In genomic region chr22:37370306-37370979, GRCh38 we compare ENCODE assay signal across 13 cellular contexts. TPM values are rescaled to one million over a fixed set of nuclear protein-coding genes. Genes with fewer than 3 reads are reported as not detected.
DNase-seq lines count a peak whose midpoint lies in the region; ATAC-seq, FAIRE-seq and TF ChIP-seq lines count a peak whose summit lies in the region.
"Had no signal": no experiment of that assay in that cellular context is flagged by ENCODE, and none has a peak within 500 bp of the region (broad histone marks: within the 10 kb centered on the region; RNA-seq: fewer than 3 reads in every experiment).

No MANE protein-coding gene starts in this region.

- H3K36me3 Mint-ChIP-seq in stimulated activated naive B cell treated with anti-CD40 and anti-IgM and Interleukin-4, amounts not matched to agents 10 μg/mL and 1 μg/mL and 100 μg/mL, for 72 hours, result no peaks in the 10 kb centered on the region
- H3K36me3 Mint-ChIP-seq in nephron progenitor cell (ENCODE audit: low read depth), result no peaks in the 10 kb centered on the region

- no peaks in the 10 kb centered on the region; the same call in 1 of the 2 replicates for H3K27me3 ChIP-seq in KMS-11 (ENCODE audit: insufficient read depth, low read depth)
- peaks cover 6% of the 10 kb centered on the region; the same call in 1 of the 2 replicates for H3K27me3 ChIP-seq in OCI-LY1 (ENCODE audit: insufficient read depth, low read length)
- peaks cover 0 to 31% (median 20%) of the 10 kb centered on the region in 7 donors for H3K27me3 ChIP-seq in heart right ventricle
- H3K27me3 ChIP-seq: cardiac muscle cell had no signal

- H3K4me2 ChIP-seq in KMS-11, result no peak overlapping the region
- no peak overlapping the region for H3K4me2 ChIP-seq in OCI-LY1 (ENCODE audit: low read length)

- no peaks in the 10 kb centered on the region for H3K9me3 ChIP-seq in OCI-LY1 (ENCODE audit: low read length)
- H3K9me3 ChIP-seq in heart right ventricle, result no peaks in the 10 kb centered on the region
- H3K9me3 ChIP-seq: esophagus muscularis mucosa had no signal

- H3K9ac ChIP-seq in KMS-11 (no peak overlapping the region), OCI-LY1 (ENCODE audit: low read length) (no peak overlapping the region)

- H3K27me3 Mint-ChIP-seq in stimulated activated naive B cell treated with anti-CD40 and anti-IgM and Interleukin-4, amounts not matched to agents 10 μg/mL and 1 μg/mL and 100 μg/mL, for 72 hours, result peaks cover 13 to 15% of the 10 kb centered on the region in 2 donors
- peaks cover 14% of the 10 kb centered on the region for H3K27me3 Mint-ChIP-seq in nephron progenitor cell (ENCODE audit: low read depth, poor library complexity)

- peaks cover 43 to 56% of the 10 kb centered on the region in 2 donors for H3K4me1 Mint-ChIP-seq in stimulated activated naive B cell treated with anti-CD40 and anti-IgM and Interleukin-4, amounts not matched to agents 10 μg/mL and 1 μg/mL and 100 μg/mL, for 72 hours
- H3K4me1 Mint-ChIP-seq in nephron progenitor cell, result peaks cover 38% of the 10 kb centered on the region

- ATAC-seq in heart right ventricle (peak in 5 of 8 donors; percentile 32 to 65 (median 47)), GM18502 (IDR thresholded peaks at IDR 0.05; ENCODE audit: poor library complexity, unreplicated experiment) (no peak)
- ATAC-seq in stimulated activated naive B cell treated with anti-CD40 and anti-IgM and Interleukin-4, amounts not matched to agents 10 μg/mL and 1 μg/mL and 100 μg/mL, for 72 hours (replicated peaks), result peak; percentile 54 to 59

- no peak for TF ChIP-seq CTCF in KMS-11 (conservative IDR thresholded peaks at IDR 0.05; ENCODE audit: low read depth, low read length)
- no peak for TF ChIP-seq CTCF in OCI-LY1 (IDR thresholded peaks at IDR 0.05; ENCODE audit: low read length)
- no peak for TF ChIP-seq CTCF in heart right ventricle (IDR thresholded peaks at IDR 0.05)
- TF ChIP-seq CTCF in nephron progenitor cell (IDR thresholded peaks at IDR 0.05), result no peak

- no peaks in the 10 kb centered on the region for H3F3A ChIP-seq in OCI-LY1 (ENCODE audit: insufficient read depth, low read length)

- DNase-seq in heart right ventricle (peak; percentile 19 to 37), nephron progenitor cell (no peak), RCC 7860 (ENCODE audit: low spot score) (no peak)
- peak; percentile 9 for DNase-seq in stimulated activated naive B cell treated with anti-CD40 and anti-IgM and Interleukin-4, amounts not matched to agents 10 μg/mL and 1 μg/mL and 100 μg/mL, for 72 hours
- DNase-seq: activated effector memory CD4-positive, alpha-beta T cell treated with Interleukin-2 at 50 U/mL for 16 hours; NCI-H2081 treated with DMSO at 0.1 percent for 48 hours; SHP77 had no signal

- 66 to 70% methylated on average over 12 of the region's 12 CpGs for WGBS in heart right ventricle, 2 donors

- H3K9me2 ChIP-seq in OCI-LY1 (ENCODE audit: low read depth, low read length), result no peaks in the 10 kb centered on the region

- H3K4me3 ChIP-seq in KMS-11 (IDR thresholded peaks at IDR 0.05; ENCODE audit: insufficient read depth, low read depth, low read length) (no peak overlapping the region), OCI-LY1 (ENCODE audit: low read depth, low read length, poor library complexity, severe bottlenecking) (no peak overlapping the region), heart right ventricle (no peak overlapping the region)
- H3K4me3 ChIP-seq: cardiac muscle cell, esophagus muscularis mucosa had no signal

- H2AFZ ChIP-seq in KMS-11 (ENCODE audit: low read depth), result peak overlapping the region; percentile 61; the same call in 1 of the 2 replicates
- no peak overlapping the region for H2AFZ ChIP-seq in OCI-LY1 (ENCODE audit: low read length)

- H4K20me1 ChIP-seq in KMS-11 (ENCODE audit: insufficient read depth), result no peaks in the 10 kb centered on the region
- no peaks in the 10 kb centered on the region for H4K20me1 ChIP-seq in OCI-LY1 (ENCODE audit: insufficient read depth, low read length)

- H3K27ac ChIP-seq in KMS-11, result no peak overlapping the region
- peak overlapping the region; percentile 69 for H3K27ac ChIP-seq in OCI-LY1 (ENCODE audit: low read depth, low read length, poor library complexity, severe bottlenecking)
- H3K27ac ChIP-seq in heart right ventricle, result no peak overlapping the region
- H3K27ac ChIP-seq: cardiac muscle cell, esophagus muscularis mucosa had no signal

- intact Hi-C loops in heart right ventricle (cut with DNase I), result no loop called here

- no peaks in the 10 kb centered on the region for H3K36me3 ChIP-seq in KMS-11 (ENCODE audit: insufficient read depth)
- H3K36me3 ChIP-seq in OCI-LY1 (ENCODE audit: insufficient read depth, low read length), result no peaks in the 10 kb centered on the region
- no peaks in the 10 kb centered on the region for H3K36me3 ChIP-seq in heart right ventricle
- H3K36me3 ChIP-seq: cardiac muscle cell, esophagus muscularis mucosa had no signal

- H3K4me3 Mint-ChIP-seq in stimulated activated naive B cell treated with anti-CD40 and anti-IgM and Interleukin-4, amounts not matched to agents 10 μg/mL and 1 μg/mL and 100 μg/mL, for 72 hours, result peak overlapping the region; percentile 32 to 46
- H3K4me3 Mint-ChIP-seq in nephron progenitor cell, result no peak overlapping the region

- H3K79me2 ChIP-seq in KMS-11 (ENCODE audit: insufficient read depth, low read depth) (no peaks in the 10 kb centered on the region), OCI-LY1 (ENCODE audit: insufficient read depth, low read length) (no peaks in the 10 kb centered on the region)

- no peak for FAIRE-seq in RCC 7860 (lab: Jason Lieb, UNC)
- FAIRE-seq: GM18507 had no signal

- H3K9me3 Mint-ChIP-seq in stimulated activated naive B cell treated with anti-CD40 and anti-IgM and Interleukin-4, amounts not matched to agents 10 μg/mL and 1 μg/mL and 100 μg/mL, for 72 hours, result no peaks in the 10 kb centered on the region
- H3K9me3 Mint-ChIP-seq in nephron progenitor cell, result no peaks in the 10 kb centered on the region

- H3K27ac Mint-ChIP-seq in stimulated activated naive B cell treated with anti-CD40 and anti-IgM and Interleukin-4, amounts not matched to agents 10 μg/mL and 1 μg/mL and 100 μg/mL, for 72 hours, result peak overlapping the region; percentile 88
- H3K27ac Mint-ChIP-seq in nephron progenitor cell, result no peak overlapping the region

- H3K4me1 ChIP-seq in KMS-11 (ENCODE audit: low read depth, poor library complexity, severe bottlenecking), result peaks cover 13% of the 10 kb centered on the region
- peaks cover 29% of the 10 kb centered on the region for H3K4me1 ChIP-seq in OCI-LY1 (ENCODE audit: insufficient read depth, low read length, severe bottlenecking)
- H3K4me1 ChIP-seq in heart right ventricle, result peaks cover 0 to 7% (median 0%) of the 10 kb centered on the region in 9 donors
- H3K4me1 ChIP-seq: esophagus muscularis mucosa had no signal

RNA-seq across cellular contexts. Expression of gene ELFN2, which starts 56.8 kb away (rescaled TPM):
- total RNA-seq in heart right ventricle, result under 1 TPM in 6 of 10 donors, not detected in 4; 0.04 to 0.21 (median 0.05) TPM
- under 1 TPM; under 0.01 to 0.01 TPM for polyA plus RNA-seq in heart right ventricle
- polyA plus RNA-seq: cardiac muscle cell had no signal

Comparison
In these comparisons a context has a peak if more than half of its experiments do, and no peak if none do; other contexts are left out.
1. DNase-seq: peak in heart right ventricle (2 of 2) and stimulated activated naive B cell treated with anti-CD40 and anti-IgM and Interleukin-4, amounts not matched to agents 10 μg/mL and 1 μg/mL and 100 μg/mL, for 72 hours (single experiment); none in nephron progenitor cell (single experiment) and RCC 7860 (single experiment).